Comparison of ENCODE assay signal across 16 cellular contexts in the genomic region with DNA sequence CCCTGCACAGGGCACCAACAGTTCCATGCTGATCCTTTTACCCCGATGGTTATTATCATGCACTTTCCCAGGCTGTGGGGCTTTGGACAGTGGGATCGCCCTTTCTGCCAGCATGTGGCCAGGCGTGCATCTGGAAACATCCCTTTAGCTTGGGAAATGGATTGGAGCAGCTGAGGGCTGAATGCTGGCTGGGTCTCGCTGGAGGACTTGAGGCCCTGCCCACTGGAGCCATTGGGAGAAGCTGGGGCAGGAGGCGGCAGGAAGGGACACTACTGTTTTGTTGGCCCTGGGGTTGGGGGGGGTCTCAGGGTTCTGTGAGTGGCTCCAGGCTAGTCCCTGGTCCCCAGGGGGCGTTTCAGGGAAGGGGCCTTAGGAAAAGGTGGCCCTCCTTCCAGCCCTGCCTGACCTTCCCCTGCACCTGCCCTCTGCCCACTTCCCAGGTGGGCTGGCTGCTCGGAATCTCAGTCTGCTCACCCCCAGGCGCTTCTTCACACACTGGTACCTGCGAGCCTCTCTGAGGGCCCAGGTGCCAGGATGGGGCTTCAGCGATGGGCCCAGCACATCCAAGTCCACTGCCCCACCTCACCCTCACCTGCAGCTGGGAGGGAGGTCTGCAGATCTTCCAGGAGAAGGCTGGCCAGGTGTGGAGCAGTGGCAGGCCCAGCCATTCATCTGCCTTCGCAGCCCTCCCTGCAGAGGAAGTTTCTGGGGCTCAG. TPM values are rescaled to one million over a fixed set of nuclear protein-coding genes. Genes with fewer than 3 reads are reported as not detected.
"Had no signal": no experiment of that assay in that cellular context is flagged by ENCODE, and none has a peak within 500 bp of the region (broad histone marks: within the 10 kb centered on the region; RNA-seq: fewer than 3 reads in every experiment).

No MANE protein-coding gene starts in this region.

- FAIRE-seq: endometrium had no signal

- H3K27me3 ChIP-seq: uterus had no signal

- ATAC-seq: activated CD8-positive, alpha-beta T cell treated with anti-CD3 and anti-CD28 coated beads for 36 hours; activated T-cell treated with anti-CD3 and anti-CD28 coated beads, Interleukin-2, amount 50 U/mL, for 72 hours had no signal

- DNase-seq: activated CD8-positive, alpha-beta memory T cell treated with anti-CD3 and anti-CD28 coated beads, Interleukin-2, amount 50 U/mL, for 4 hours; activated CD8-positive, alpha-beta T cell treated with anti-CD3 and anti-CD28 coated beads for 36 hours; activated T-cell treated with anti-CD3 and anti-CD28 coated beads, Interleukin-2, amount 50 U/mL, for 72 hours; left cardiac atrium; stimulated activated CD4-positive, alpha-beta T cell treated with anti-CD3 and anti-CD28 coated beads, Interleukin-15, amount 100 ng/mL, for 24 hours; stimulated activated CD4-positive, alpha-beta T cell treated with anti-CD3 and anti-CD28 coated beads, Interleukin-4, amount 100 ng/mL, for 4 hours; uterus had no signal

- H3K36me3 ChIP-seq: uterus had no signal

- H3K9me3 Mint-ChIP-seq: activated CD8-positive, alpha-beta T cell treated with anti-CD3 and anti-CD28 coated beads for 36 hours; activated T-cell treated with anti-CD3 and anti-CD28 coated beads, Interleukin-2, amount 50 U/mL, for 72 hours; nephron had no signal

- H3K9me3 ChIP-seq: esophagus muscularis mucosa, mucosa of descending colon, uterus had no signal

- H3K27ac ChIP-seq: esophagus muscularis mucosa, uterus had no signal

- H3K4me1 ChIP-seq: uterus had no signal

- H3K4me3 Mint-ChIP-seq: activated CD8-positive, alpha-beta T cell treated with anti-CD3 and anti-CD28 coated beads for 36 hours; activated T-cell treated with anti-CD3 and anti-CD28 coated beads, Interleukin-2, amount 50 U/mL, for 72 hours; nephron had no signal

- H3K27me3 Mint-ChIP-seq: activated CD8-positive, alpha-beta T cell treated with anti-CD3 and anti-CD28 coated beads for 36 hours had no signal

- H3K27ac Mint-ChIP-seq: activated CD8-positive, alpha-beta T cell treated with anti-CD3 and anti-CD28 coated beads for 36 hours; activated T-cell treated with anti-CD3 and anti-CD28 coated beads, Interleukin-2, amount 50 U/mL, for 72 hours; nephron had no signal

- H3K4me3 ChIP-seq: esophagus muscularis mucosa, lung, mucosa of descending colon, uterus had no signal

- H3K4me1 Mint-ChIP-seq: nephron had no signal

RNA-seq across cellular contexts. Expression of a gene that starts 1.6 kb away (rescaled TPM):
- total RNA-seq: activated CD8-positive, alpha-beta T cell treated with anti-CD3 and anti-CD28 coated beads for 36 hours; fibroblast of villous mesenchyme; osteocyte; pulmonary artery endothelial cell had no signal

RNA-seq across cellular contexts. Expression of a gene that starts 28.1 kb away (rescaled TPM):
- total RNA-seq: aorta, fibroblast of villous mesenchyme, left cardiac atrium, mucosa of descending colon, osteocyte had no signal
